7 cellular contexts compared by ENCODE assay signal in the genomic region with DNA sequence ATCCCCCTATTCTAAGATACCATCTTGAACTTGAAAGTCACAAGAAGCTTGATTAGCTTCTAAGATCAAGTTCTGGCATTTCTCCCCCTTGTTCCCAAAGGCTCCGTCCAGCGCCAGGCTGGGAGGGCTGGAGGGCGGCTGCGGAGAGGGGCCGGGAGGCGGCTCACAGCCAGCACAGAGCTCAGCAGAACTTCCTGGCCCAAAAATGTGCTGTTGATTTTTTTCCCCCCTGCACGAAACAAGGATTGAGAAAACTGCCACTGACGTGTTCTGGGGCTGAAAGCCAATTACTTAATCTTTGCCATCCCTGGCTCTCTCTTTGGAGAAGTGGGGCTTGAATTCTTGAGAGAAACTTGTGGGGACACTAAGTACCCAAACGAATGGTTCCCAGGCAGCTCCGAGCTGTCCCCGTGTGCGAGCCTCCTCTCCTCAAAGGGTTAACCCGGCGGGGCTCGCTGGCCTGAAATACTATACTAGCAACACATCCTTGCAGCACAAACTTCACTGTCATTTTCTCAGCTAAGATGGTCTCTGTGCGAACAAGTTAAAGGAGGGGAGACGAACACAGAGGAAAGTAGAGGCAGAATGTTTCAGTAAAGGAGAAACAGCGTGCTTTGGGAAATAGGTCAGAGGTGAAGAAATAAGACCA. TPM values are rescaled to one million over a fixed set of nuclear protein-coding genes. Genes with fewer than 3 reads are reported as not detected.
DNase-seq lines count a peak whose midpoint lies in the region; ATAC-seq, FAIRE-seq and TF ChIP-seq lines count a peak whose summit lies in the region.

No MANE protein-coding gene starts in this region.

- FAIRE-seq in GM12892 (lab: Jason Lieb, UNC) = no peak

- WGBS in tibial nerve, 2 donors = 0 to 1% methylated on average over 18 of the region's 18 CpGs

- H3K4me1 ChIP-seq in HAP-1 (peaks cover 28% of the 10 kb centered on the region), tibial nerve (peaks cover 0 to 52% (median 34%) of the 10 kb centered on the region in 4 donors)

- no peaks in the 10 kb centered on the region; the same call in 1 of the 2 replicates for H3K36me3 ChIP-seq in HAP-1 (replicated peaks)
- peaks cover 11% of the 10 kb centered on the region for H3K36me3 ChIP-seq in MG63
- no peaks in the 10 kb centered on the region for H3K36me3 ChIP-seq in tibial nerve

- H3K27me3 Mint-ChIP-seq in activated T-cell treated with anti-CD3 and anti-CD28 coated beads, Interleukin-2, amount 50 U/mL, for 24 hours = no peaks in the 10 kb centered on the region
- H3K27me3 Mint-ChIP-seq in naive B cell = no peaks in the 10 kb centered on the region

- H3K4me3 ChIP-seq in HAP-1 (peak overlapping the region; percentile 50), MG63 (peak overlapping the region; percentile 62), fibroblast of mammary gland (ENCODE audit: control insufficient read depth, low read depth, low read length) (peak overlapping the region; percentile 78), tibial nerve (peak overlapping the region; percentile 26 to 62 (median 54))

- DNase-seq in GM12892 (ENCODE audit: insufficient read length) (peak; percentile 28), HAP-1 (ENCODE audit: low spot score in 2 of 2) (peak; percentile 71), MG63 (peak; percentile 77), fibroblast of mammary gland (ENCODE audit: low read depth) (peak; percentile 98), naive B cell (no peak), tibial nerve (ENCODE audit: low spot score in 2 of 2) (peak; percentile 50 to 83)
- DNase-seq in activated T-cell treated with anti-CD3 and anti-CD28 coated beads, Interleukin-2, amount 50 U/mL, for 24 hours = peak; percentile 58

- H3K9me3 ChIP-seq in HAP-1 = no peaks in the 10 kb centered on the region
- no peaks in the 10 kb centered on the region for H3K9me3 ChIP-seq in MG63
- H3K9me3 ChIP-seq in tibial nerve = no peaks in the 10 kb centered on the region

- peak; percentile 41 to 54 for ATAC-seq in naive B cell (ENCODE audit: low read depth in 2 of 2)

- no peak for TF ChIP-seq CTCF in fibroblast of mammary gland (conservative IDR thresholded peaks at IDR 0.05; ENCODE audit: control insufficient read depth, insufficient read depth, low read depth, low read length)
- no peak for TF ChIP-seq CTCF in tibial nerve (IDR thresholded peaks at IDR 0.05)

- H3K27ac Mint-ChIP-seq in activated T-cell treated with anti-CD3 and anti-CD28 coated beads, Interleukin-2, amount 50 U/mL, for 24 hours = peak overlapping the region; percentile 99
- H3K27ac Mint-ChIP-seq in naive B cell = peak overlapping the region; percentile 76 to 98 (median 97)

- peak overlapping the region; percentile 87 to 95 (median 90) for H3K27ac ChIP-seq in tibial nerve

- H3K27me3 ChIP-seq in HAP-1 (ENCODE audit: low read depth) (no peaks in the 10 kb centered on the region), MG63 (no peaks in the 10 kb centered on the region), tibial nerve (no peaks in the 10 kb centered on the region)

- no peaks in the 10 kb centered on the region for H3K9me3 Mint-ChIP-seq in activated T-cell treated with anti-CD3 and anti-CD28 coated beads, Interleukin-2, amount 50 U/mL, for 24 hours
- H3K9me3 Mint-ChIP-seq in naive B cell = no peaks in the 10 kb centered on the region

- in situ Hi-C loops in HAP-1 (cut with MboI; ENCODE audit: low sequenced_read_pairs) = no loop called here

- TF ChIP-seq EP300 in tibial nerve (IDR thresholded peaks at IDR 0.05) = peak; percentile 32 to 93

- no peak for TF ChIP-seq POLR2A in GM12892 (IDR thresholded peaks at IDR 0.05; ENCODE audit: low read depth, low read length)
- TF ChIP-seq POLR2A in tibial nerve (IDR thresholded peaks at IDR 0.05) = no peak

- peaks cover 53% of the 10 kb centered on the region for H3K4me1 Mint-ChIP-seq in activated T-cell treated with anti-CD3 and anti-CD28 coated beads, Interleukin-2, amount 50 U/mL, for 24 hours (ENCODE audit: low read depth)
- H3K4me1 Mint-ChIP-seq in naive B cell = peaks cover 34 to 56% (median 53%) of the 10 kb centered on the region in 3 donors

- peak overlapping the region; percentile 86 for H3K4me3 Mint-ChIP-seq in activated T-cell treated with anti-CD3 and anti-CD28 coated beads, Interleukin-2, amount 50 U/mL, for 24 hours
- H3K4me3 Mint-ChIP-seq in naive B cell = peak overlapping the region; percentile 88 to 99 (median 96)

- peaks cover 28% of the 10 kb centered on the region for H3K36me3 Mint-ChIP-seq in activated T-cell treated with anti-CD3 and anti-CD28 coated beads, Interleukin-2, amount 50 U/mL, for 24 hours (ENCODE audit: low read depth)
- H3K36me3 Mint-ChIP-seq in naive B cell = no peaks in the 10 kb centered on the region

RNA-seq across cellular contexts. Expression of a gene that starts 0.5 kb away (rescaled TPM):
- 18.3 TPM for polyA plus RNA-seq in GM12892 (2012; ENCODE audit: missing spikeins)
- 12.6 and 20.3 TPM in 2 replicates for total RNA-seq in MG63 (2014; rRNA removed; shearing (Covaris generic); ENCODE audit: low replicate concordance)
- polyA plus RNA-seq in naive B cell (ENCODE audit: low read depth in 6 of 6) = 10 to 100 TPM; 11.2 to 23.5 (median 19.0) TPM
- total RNA-seq in tibial nerve = 10 to 100 TPM; 17.2 to 30.6 (median 19.7) TPM
